Comparison of ENCODE assay signal across 1 cellular context in genomic region chr1:202007279-202007678, GRCh38.
TF ChIP-seq lines count a peak whose summit lies in the region.

No MANE protein-coding gene starts in this region.

TF ChIP-seq in WTC11, 78 proteins besides CTCF, POLR2A, EP300 and RAD21:
- TF ChIP-seq HMGA2 (CRISPR knock-in tag; IDR thresholded peaks at IDR 0.05) (no peak), HMGXB4 (CRISPR knock-in tag; IDR thresholded peaks at IDR 0.05) (no peak), IRF1 (CRISPR knock-in tag; IDR thresholded peaks at IDR 0.05) (no peak), MYBL2 (CRISPR knock-in tag; IDR thresholded peaks at IDR 0.05) (no peak), ZNF219 (CRISPR knock-in tag; IDR thresholded peaks at IDR 0.05; ENCODE audit: borderline replicate concordance) (no peak), ATF3 (CRISPR knock-in tag; conservative IDR thresholded peaks at IDR 0.05) (no peak), TEAD4 (CRISPR knock-in tag; IDR thresholded peaks at IDR 0.05) (no peak), FOXK1 (CRISPR knock-in tag; IDR thresholded peaks at IDR 0.05) (no peak), FOXP1 (CRISPR knock-in tag; IDR thresholded peaks at IDR 0.05; ENCODE audit: borderline replicate concordance) (no peak), JAZF1 (CRISPR knock-in tag; IDR thresholded peaks at IDR 0.05) (no peak), E2F5 (CRISPR knock-in tag; IDR thresholded peaks at IDR 0.05) (no peak), ZNF671 (CRISPR knock-in tag; IDR thresholded peaks at IDR 0.05) (no peak), PREB (CRISPR knock-in tag; IDR thresholded peaks at IDR 0.05; ENCODE audit: borderline replicate concordance) (no peak), TEAD1 (CRISPR knock-in tag; IDR thresholded peaks at IDR 0.05) (no peak)
- TF ChIP-seq, protein P1, sequence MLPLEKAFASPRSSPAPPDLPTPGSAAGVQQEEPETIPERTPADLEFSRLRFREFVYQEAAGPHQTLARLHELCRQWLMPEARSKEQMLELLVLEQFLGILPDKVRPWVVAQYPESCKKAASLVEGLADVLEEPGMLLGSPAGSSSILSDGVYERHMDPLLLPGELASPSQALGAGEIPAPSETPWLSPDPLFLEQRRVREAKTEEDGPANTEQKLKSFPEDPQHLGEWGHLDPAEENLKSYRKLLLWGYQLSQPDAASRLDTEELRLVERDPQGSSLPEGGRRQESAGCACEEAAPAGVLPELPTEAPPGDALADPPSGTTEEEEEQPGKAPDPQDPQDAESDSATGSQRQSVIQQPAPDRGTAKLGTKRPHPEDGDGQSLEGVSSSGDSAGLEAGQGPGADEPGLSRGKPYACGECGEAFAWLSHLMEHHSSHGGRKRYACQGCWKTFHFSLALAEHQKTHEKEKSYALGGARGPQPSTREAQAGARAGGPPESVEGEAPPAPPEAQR (CRISPR knock-in tag; IDR thresholded peaks at IDR 0.05) = no peak
